Comparison of ENCODE assay signal across 8 cellular contexts in genomic region chr6:77466055-77467028, GRCh38. TPM values are rescaled to one million over a fixed set of nuclear protein-coding genes. Genes with fewer than 3 reads are reported as not detected.
A peak's percentile ranks its signal among the peaks of the same experiment; 100 is the strongest.
DNase-seq lines count a peak whose midpoint lies in the region; ATAC-seq and TF ChIP-seq lines count a peak whose summit lies in the region.

No MANE protein-coding gene starts in this region.

- peak in 7 of 9 donors; percentile 32 to 64 (median 50) for TF ChIP-seq CTCF in heart right ventricle (IDR thresholded peaks at IDR 0.05)

- DNase-seq in Right ventricle myocardium inferior (ENCODE audit: missing footprints), result no peak
- no peak for DNase-seq in cardiac septum (ENCODE audit: low spot score)
- DNase-seq in HAP-1 (ENCODE audit: low spot score in 2 of 2), result peak; percentile 27 to 64
- DNase-seq in M059J (ENCODE audit: low read depth), result peak; percentile 78
- DNase-seq in activated naive CD8-positive, alpha-beta T cell treated with anti-CD3 and anti-CD28 coated beads for 36 hours, result no peak
- no peak for DNase-seq in heart right ventricle
- peak; percentile 42 for DNase-seq in pons (ENCODE audit: low spot score)
- DNase-seq in NK-92 (lab: John Stamatoyannopoulos, UW; ENCODE audit: unreplicated experiment), result no peak

- 2% methylated on average over 36 of the region's 36 CpGs for WGBS in heart right ventricle, 2 donors

- H3K4me1 Mint-ChIP-seq in activated naive CD8-positive, alpha-beta T cell treated with anti-CD3 and anti-CD28 coated beads for 36 hours, result peaks cover 20% of the 10 kb centered on the region

- H3K9me3 ChIP-seq in HAP-1 (no peaks in the 10 kb centered on the region), heart right ventricle (no peaks in the 10 kb centered on the region)

- H3K27me3 ChIP-seq in HAP-1 (ENCODE audit: low read depth) (peaks cover 43% of the 10 kb centered on the region), heart right ventricle (peaks cover 4 to 63% (median 60%) of the 10 kb centered on the region in 7 donors)

- peak overlapping the region; percentile 81 for H3K4me3 Mint-ChIP-seq in activated naive CD8-positive, alpha-beta T cell treated with anti-CD3 and anti-CD28 coated beads for 36 hours

- H3K27ac Mint-ChIP-seq in activated naive CD8-positive, alpha-beta T cell treated with anti-CD3 and anti-CD28 coated beads for 36 hours, result peak overlapping the region; percentile 2

- no peak overlapping the region for H3K27ac ChIP-seq in heart right ventricle

- peak; percentile 82 for ATAC-seq in Right ventricle myocardium inferior
- peak; percentile 47 to 84 (median 80) for ATAC-seq in heart right ventricle

- no peaks in the 10 kb centered on the region for H3K36me3 Mint-ChIP-seq in activated naive CD8-positive, alpha-beta T cell treated with anti-CD3 and anti-CD28 coated beads for 36 hours

- no peaks in the 10 kb centered on the region for H3K4me1 ChIP-seq in HAP-1
- H3K4me1 ChIP-seq in heart right ventricle, result peaks cover 0 to 32% (median 22%) of the 10 kb centered on the region in 9 donors

- in situ Hi-C loops in HAP-1 (cut with MboI; ENCODE audit: low sequenced_read_pairs), result loop anchor here (25.0 kb wide), 1 partner anchor 1529 kb away; no protein-coding TSS in a partner anchor

- H3K4me3 ChIP-seq in HAP-1, result no peak overlapping the region
- peak overlapping the region; percentile 16 to 63 (median 51) for H3K4me3 ChIP-seq in heart right ventricle

- no peaks in the 10 kb centered on the region for H3K9me3 Mint-ChIP-seq in activated naive CD8-positive, alpha-beta T cell treated with anti-CD3 and anti-CD28 coated beads for 36 hours

- peaks cover 68% of the 10 kb centered on the region for H3K27me3 Mint-ChIP-seq in activated naive CD8-positive, alpha-beta T cell treated with anti-CD3 and anti-CD28 coated beads for 36 hours

- H3K36me3 ChIP-seq in HAP-1 (replicated peaks) (no peaks in the 10 kb centered on the region), heart right ventricle (no peaks in the 10 kb centered on the region)

- intact Hi-C loops in Right ventricle myocardium inferior (cut with DNase I), result no loop called here
- intact Hi-C loops in cardiac septum (cut with DNase I), result loop anchor here (10.0 kb wide), 1 partner anchor 782 kb away; no protein-coding TSS in a partner anchor
- intact Hi-C loops in heart right ventricle (cut with DNase I), result no loop called here

RNA-seq across cellular contexts. Expression of gene HTR1B, which starts 3.1 kb away (rescaled TPM):
- not detected for total RNA-seq in Right ventricle myocardium inferior
- 0.11 TPM for total RNA-seq in cardiac septum
- not detected in 2 replicates for total RNA-seq in M059J (2014; rRNA removed; shearing (Covaris generic))
- not detected for total RNA-seq in activated naive CD8-positive, alpha-beta T cell treated with anti-CD3 and anti-CD28 coated beads for 36 hours
- total RNA-seq in heart right ventricle, result under 1 TPM in 1 of 10 donors, not detected in 9; 0.13 TPM
- polyA plus RNA-seq in heart right ventricle, result under 1 TPM in 1 of 2 donors, not detected in 1; 0.12 TPM

Comparison
In these comparisons a context has a peak if more than half of its experiments do, and no peak if none do; other contexts are left out.
1. DNase-seq: peak in HAP-1 (2 of 2), M059J (single experiment) and pons (single experiment); none in Right ventricle myocardium inferior (single experiment), cardiac septum (single experiment), activated naive CD8-positive, alpha-beta T cell treated with anti-CD3 and anti-CD28 coated beads for 36 hours (single experiment), heart right ventricle (0 of 2) and NK-92 (single experiment).